ENCODE assay signal across 14 cellular contexts in genomic region chr7:70678621-70679251, GRCh38.
DNase-seq lines count a peak whose midpoint lies in the region; ATAC-seq, FAIRE-seq and TF ChIP-seq lines count a peak whose summit lies in the region.
"Had no signal": no experiment of that assay in that cellular context is flagged by ENCODE, and none has a peak within 500 bp of the region (broad histone marks: within the 10 kb centered on the region; RNA-seq: fewer than 3 reads in every experiment).

No MANE protein-coding gene starts in this region.

- H3K4me3 ChIP-seq in DND-41 (ENCODE audit: low read depth in 1 of 2, low read length in 2 of 2) (no peak overlapping the region), astrocyte (ENCODE audit: insufficient read depth, low read depth, low read length) (no peak overlapping the region)
- H3K4me3 ChIP-seq: hepatocyte, SK-N-MC, suprapubic skin had no signal

- peak; percentile 37 for FAIRE-seq in astrocyte (lab: Jason Lieb, UNC)

- H3K79me2 ChIP-seq in DND-41 (ENCODE audit: insufficient read depth, low read length): no peaks in the 10 kb centered on the region
- no peaks in the 10 kb centered on the region for H3K79me2 ChIP-seq in astrocyte (ENCODE audit: insufficient read depth, low read length)
- H3K79me2 ChIP-seq: hepatocyte had no signal

- H3K4me1 Mint-ChIP-seq in astrocyte (ENCODE audit: low read depth, unreplicated experiment): peaks cover 41% of the 10 kb centered on the region

- no peaks in the 10 kb centered on the region for H3K36me3 Mint-ChIP-seq in astrocyte (ENCODE audit: low read depth, unreplicated experiment)

- H3K27me3 ChIP-seq in DND-41 (ENCODE audit: insufficient read depth, low read length, poor library complexity) (no peaks in the 10 kb centered on the region), astrocyte (ENCODE audit: insufficient read depth, low read length) (no peaks in the 10 kb centered on the region)
- H3K27me3 ChIP-seq: hepatocyte, suprapubic skin had no signal

- peak; percentile 52 for DNase-seq in DND-41
- peak; percentile 87 for DNase-seq in M059J (ENCODE audit: low read depth)
- peak; percentile 81 for DNase-seq in astrocyte (ENCODE audit: low read depth)
- DNase-seq in myocyte (ENCODE audit: low read depth): peak; percentile 63
- no peak for DNase-seq in Right ventricle myocardium inferior (ENCODE audit: missing footprints)
- no peak for DNase-seq in HUDEP-2 (lab: John Stamatoyannopoulos, UW; ENCODE audit: unreplicated experiment in 76 of 76)
- DNase-seq: activated CD4-positive, alpha-beta T cell treated with anti-CD3 and anti-CD28 coated beads, Interleukin-2, amount 10 ng/mL, durations not matched to agents 24 days and 14 days; NCI-H1092 treated with DMSO at 0.1 percent for 48 hours; NCI-H524 treated with DMSO at 0.1 percent for 48 hours had no signal

- H3K4me3 Mint-ChIP-seq in astrocyte (ENCODE audit: unreplicated experiment): no peak overlapping the region

- H3K36me3 ChIP-seq in DND-41 (ENCODE audit: insufficient read depth, low read length): no peaks in the 10 kb centered on the region
- no peaks in the 10 kb centered on the region for H3K36me3 ChIP-seq in astrocyte (ENCODE audit: insufficient read depth, low read length)
- H3K36me3 ChIP-seq: suprapubic skin had no signal

- ATAC-seq in DND-41 (ENCODE audit: insufficient read depth, low read depth) (peak; percentile 87), HG02938 (IDR thresholded peaks at IDR 0.05; ENCODE audit: unreplicated experiment) (no peak), Right ventricle myocardium inferior (no peak), HG03460 (IDR thresholded peaks at IDR 0.05; ENCODE audit: unreplicated experiment) (no peak)

- intact Hi-C loops in Right ventricle myocardium inferior (cut with DNase I): no loop called here

- no peak overlapping the region for H3K4me2 ChIP-seq in DND-41 (ENCODE audit: insufficient read depth, low read length)
- H3K4me2 ChIP-seq in astrocyte (ENCODE audit: low read length): peak overlapping the region; percentile 19
- H3K4me2 ChIP-seq: hepatocyte had no signal

- TF ChIP-seq CTCF in DND-41 (IDR thresholded peaks at IDR 0.05; ENCODE audit: borderline replicate concordance, extremely low read depth, low read length, poor library complexity, severe bottlenecking) (no peak), astrocyte (IDR thresholded peaks at IDR 0.05; ENCODE audit: insufficient read depth, low read depth, low read length) (no peak)

- peak overlapping the region; percentile 50 for H3K27ac Mint-ChIP-seq in astrocyte (ENCODE audit: unreplicated experiment)

- H3K9ac ChIP-seq in DND-41 (ENCODE audit: low read depth, low read length) (no peak overlapping the region), astrocyte (ENCODE audit: low read length) (no peak overlapping the region)

- H3K27me3 Mint-ChIP-seq in astrocyte (ENCODE audit: low read depth, unreplicated experiment): no peaks in the 10 kb centered on the region

- H3K9me3 ChIP-seq in DND-41 (ENCODE audit: insufficient read depth, low read length, severe bottlenecking): no peaks in the 10 kb centered on the region
- no peaks in the 10 kb centered on the region for H3K9me3 ChIP-seq in astrocyte (ENCODE audit: insufficient read depth, low read depth, low read length)
- H3K9me3 ChIP-seq: suprapubic skin had no signal

- H3K9me3 Mint-ChIP-seq in astrocyte (ENCODE audit: unreplicated experiment): no peaks in the 10 kb centered on the region
- H3K9me3 Mint-ChIP-seq: activated CD4-positive, alpha-beta T cell treated with anti-CD3 and anti-CD28 coated beads, Interleukin-2, amount 10 ng/mL, durations not matched to agents 24 days and 14 days had no signal

- H3K27ac ChIP-seq in DND-41 (ENCODE audit: low read length): peak overlapping the region; percentile 55
- no peak overlapping the region for H3K27ac ChIP-seq in astrocyte (ENCODE audit: low read depth, low read length)
- H3K27ac ChIP-seq: hepatocyte, SK-N-MC, suprapubic skin had no signal

- H3K4me1 ChIP-seq in DND-41 (ENCODE audit: insufficient read depth, low read length) (peaks cover 22% of the 10 kb centered on the region), astrocyte (ENCODE audit: insufficient read depth, low read length) (peaks cover 15% of the 10 kb centered on the region)

- H2AFZ ChIP-seq in DND-41 (ENCODE audit: low read depth, low read length): no peak overlapping the region
- no peak overlapping the region for H2AFZ ChIP-seq in astrocyte (ENCODE audit: low read depth, low read length)
- H2AFZ ChIP-seq: hepatocyte had no signal

- H4K20me1 ChIP-seq in DND-41 (ENCODE audit: insufficient read depth, low read length): no peaks in the 10 kb centered on the region
- H4K20me1 ChIP-seq in astrocyte (ENCODE audit: insufficient read depth, low read length): no peaks in the 10 kb centered on the region

Comparison
In these comparisons a context has a peak if more than half of its experiments do, and no peak if none do; other contexts are left out.
1. DNase-seq: peak in DND-41 (single experiment), M059J (single experiment), astrocyte (single experiment) and myocyte (single experiment); none in Right ventricle myocardium inferior (single experiment) and HUDEP-2 (0 of 76).